Comparison of ENCODE assay signal across 9 cellular contexts in genomic region chr11:93567406-93567819, GRCh38. TPM values are rescaled to one million over a fixed set of nuclear protein-coding genes. Genes with fewer than 3 reads are reported as not detected.
A peak's percentile ranks its signal among the peaks of the same experiment; 100 is the strongest.
DNase-seq lines count a peak whose midpoint lies in the region; ATAC-seq and TF ChIP-seq lines count a peak whose summit lies in the region.
"Had no signal": no experiment of that assay in that cellular context is flagged by ENCODE, and none has a peak within 500 bp of the region (broad histone marks: within the 10 kb centered on the region; RNA-seq: fewer than 3 reads in every experiment).

No MANE protein-coding gene starts in this region.

- H3K4me3 ChIP-seq in MG63 (no peak overlapping the region), coronary artery (peak overlapping the region; percentile 2)

- peak; percentile 97 for DNase-seq in MG63
- peak; percentile 87 for DNase-seq in coronary artery (ENCODE audit: low spot score)
- DNase-seq in left lobe of liver (ENCODE audit: low spot score): peak; percentile 97
- peak; percentile 22 for DNase-seq in superior temporal gyrus (ENCODE audit: extremely low spot score)
- DNase-seq in activated T-cell treated with anti-CD3 and anti-CD28 coated beads, Interleukin-2, amount 50 U/mL, for 48 hours: no peak
- DNase-seq in HT-29 (ENCODE audit: low spot score): no peak
- DNase-seq in NCI-H2171 treated with DMSO at 0.1 percent for 48 hours (lab: John Stamatoyannopoulos, UW): no peak
- DNase-seq: cortex of kidney had no signal

- ATAC-seq in left lobe of liver (peak; percentile 83), GM19324 (IDR thresholded peaks at IDR 0.05; ENCODE audit: low FRiP score, unreplicated experiment) (no peak)

- H3K27ac ChIP-seq in coronary artery: peak overlapping the region; percentile 48 to 63

- TF ChIP-seq CTCF in coronary artery (IDR thresholded peaks at IDR 0.05): no peak

- H3K27me3 ChIP-seq in MG63: peaks cover 3% of the 10 kb centered on the region; the same call in 1 of the 2 replicates

- no peaks in the 10 kb centered on the region for H3K36me3 ChIP-seq in MG63

- no peaks in the 10 kb centered on the region for H3K9me3 ChIP-seq in MG63

RNA-seq across cellular contexts. Expression of gene SMCO4, which starts 24.2 kb away (rescaled TPM):
- total RNA-seq in MG63 (2014; rRNA removed; shearing (Covaris generic); ENCODE audit: low replicate concordance): 11.4 and 20.5 TPM in 2 replicates
- total RNA-seq in left lobe of liver: 48.7 TPM
- total RNA-seq in HT-29 (2014; rRNA removed; shearing (Covaris generic)): 24.6 and 36.4 TPM in 2 replicates

Comparison
In these comparisons a context has a peak if more than half of its experiments do, and no peak if none do; other contexts are left out.
1. DNase-seq: peak in MG63 (single experiment), coronary artery (single experiment), left lobe of liver (single experiment) and superior temporal gyrus (single experiment); none in activated T-cell treated with anti-CD3 and anti-CD28 coated beads, Interleukin-2, amount 50 U/mL, for 48 hours (0 of 2), HT-29 (single experiment) and NCI-H2171 treated with DMSO at 0.1 percent for 48 hours (single experiment).